1 cellular context compared by ENCODE assay signal in genomic region chr12:105107497-105108371, GRCh38.
TF ChIP-seq lines count a peak whose summit lies in the region.

Gene WASHC4, plus strand, starts transcription at chr12:105107731. Its CDS starts 70 bp downstream, at chr12:105107801.

TF ChIP-seq in HepG2, 621 proteins besides CTCF, POLR2A, EP300 and RAD21 (continued from another document and continues in another):
- TF ChIP-seq GPBP1L1 (CRISPR knock-in tag; IDR thresholded peaks at IDR 0.05) (no peak), HNRNPH1 (optimal IDR thresholded peaks at IDR 0.05; ENCODE audit: low read depth, low read length) (peak; percentile 27), ZNF629 (CRISPR knock-in tag; conservative IDR thresholded peaks at IDR 0.05) (no peak), ZNF430 (CRISPR knock-in tag; IDR thresholded peaks at IDR 0.05) (peak; percentile 78), STAG1 (CRISPR knock-in tag; IDR thresholded peaks at IDR 0.05) (no peak), ZNF550 (CRISPR knock-in tag; IDR thresholded peaks at IDR 0.05; ENCODE audit: borderline replicate concordance) (no peak), USF2 (IDR thresholded peaks at IDR 0.05; ENCODE audit: low read depth, low read length) (peak; percentile 91), USF2 (CRISPR knock-in tag; IDR thresholded peaks at IDR 0.05; ENCODE audit: borderline replicate concordance) (peak; percentile 92), BRD4 (CRISPR knock-in tag; IDR thresholded peaks at IDR 0.05) (no peak), JUN (CRISPR knock-in tag; IDR thresholded peaks at IDR 0.05) (peak; percentile 60), NFATC3 (CRISPR knock-in tag; IDR thresholded peaks at IDR 0.05) (no peak), TRAFD1 (CRISPR knock-in tag; IDR thresholded peaks at IDR 0.05; ENCODE audit: borderline replicate concordance) (0 out of 2 replicates have a peak, but pooled peaks have one; percentile 22), ZNF773 (CRISPR knock-in tag; IDR thresholded peaks at IDR 0.05; ENCODE audit: borderline replicate concordance) (no peak), RCOR2 (CRISPR knock-in tag; IDR thresholded peaks at IDR 0.05) (no peak), ZNF446 (CRISPR knock-in tag; IDR thresholded peaks at IDR 0.05) (peak; percentile 95), MAFG (CRISPR knock-in tag; IDR thresholded peaks at IDR 0.05) (peak; percentile 42; the same call in 1 of the 2 replicates), KLF9 (CRISPR knock-in tag; IDR thresholded peaks at IDR 0.05; ENCODE audit: low read depth) (no peak), KAT7 (CRISPR knock-in tag; IDR thresholded peaks at IDR 0.05; ENCODE audit: borderline replicate concordance) (peak; percentile 83; the same call in 1 of the 2 replicates), HOXA5 (CRISPR knock-in tag; IDR thresholded peaks at IDR 0.05) (peak; percentile 85), ZNF251 (CRISPR knock-in tag; IDR thresholded peaks at IDR 0.05) (no peak), ZNF44 (CRISPR knock-in tag; IDR thresholded peaks at IDR 0.05) (no peak), ZHX2 (IDR thresholded peaks at IDR 0.05; ENCODE audit: low read depth) (0 out of 2 replicates have a peak, but pooled peaks have one; percentile 49), ZHX2 (CRISPR knock-in tag; IDR thresholded peaks at IDR 0.05; ENCODE audit: borderline replicate concordance) (no peak)
- TF ChIP-seq, protein P1, sequence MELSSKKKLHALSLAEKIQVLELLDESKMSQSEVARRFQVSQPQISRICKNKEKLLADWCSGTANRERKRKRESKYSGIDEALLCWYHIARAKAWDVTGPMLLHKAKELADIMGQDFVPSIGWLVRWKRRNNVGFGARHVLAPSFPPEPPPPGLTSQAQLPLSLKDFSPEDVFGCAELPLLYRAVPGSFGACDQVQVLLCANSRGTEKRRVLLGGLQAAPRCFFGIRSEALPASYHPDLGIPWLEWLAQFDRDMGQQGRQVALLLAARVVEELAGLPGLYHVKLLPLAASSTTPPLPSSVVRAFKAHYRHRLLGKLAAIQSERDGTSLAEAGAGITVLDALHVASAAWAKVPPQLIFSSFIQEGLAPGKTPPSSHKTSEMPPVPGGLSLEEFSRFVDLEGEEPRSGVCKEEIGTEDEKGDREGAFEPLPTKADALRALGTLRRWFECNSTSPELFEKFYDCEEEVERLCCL (CRISPR knock-in tag; IDR thresholded peaks at IDR 0.05; ENCODE audit: borderline replicate concordance): 0 out of 2 replicates have a peak, but pooled peaks have one; percentile 63
- TF ChIP-seq, protein P2, sequence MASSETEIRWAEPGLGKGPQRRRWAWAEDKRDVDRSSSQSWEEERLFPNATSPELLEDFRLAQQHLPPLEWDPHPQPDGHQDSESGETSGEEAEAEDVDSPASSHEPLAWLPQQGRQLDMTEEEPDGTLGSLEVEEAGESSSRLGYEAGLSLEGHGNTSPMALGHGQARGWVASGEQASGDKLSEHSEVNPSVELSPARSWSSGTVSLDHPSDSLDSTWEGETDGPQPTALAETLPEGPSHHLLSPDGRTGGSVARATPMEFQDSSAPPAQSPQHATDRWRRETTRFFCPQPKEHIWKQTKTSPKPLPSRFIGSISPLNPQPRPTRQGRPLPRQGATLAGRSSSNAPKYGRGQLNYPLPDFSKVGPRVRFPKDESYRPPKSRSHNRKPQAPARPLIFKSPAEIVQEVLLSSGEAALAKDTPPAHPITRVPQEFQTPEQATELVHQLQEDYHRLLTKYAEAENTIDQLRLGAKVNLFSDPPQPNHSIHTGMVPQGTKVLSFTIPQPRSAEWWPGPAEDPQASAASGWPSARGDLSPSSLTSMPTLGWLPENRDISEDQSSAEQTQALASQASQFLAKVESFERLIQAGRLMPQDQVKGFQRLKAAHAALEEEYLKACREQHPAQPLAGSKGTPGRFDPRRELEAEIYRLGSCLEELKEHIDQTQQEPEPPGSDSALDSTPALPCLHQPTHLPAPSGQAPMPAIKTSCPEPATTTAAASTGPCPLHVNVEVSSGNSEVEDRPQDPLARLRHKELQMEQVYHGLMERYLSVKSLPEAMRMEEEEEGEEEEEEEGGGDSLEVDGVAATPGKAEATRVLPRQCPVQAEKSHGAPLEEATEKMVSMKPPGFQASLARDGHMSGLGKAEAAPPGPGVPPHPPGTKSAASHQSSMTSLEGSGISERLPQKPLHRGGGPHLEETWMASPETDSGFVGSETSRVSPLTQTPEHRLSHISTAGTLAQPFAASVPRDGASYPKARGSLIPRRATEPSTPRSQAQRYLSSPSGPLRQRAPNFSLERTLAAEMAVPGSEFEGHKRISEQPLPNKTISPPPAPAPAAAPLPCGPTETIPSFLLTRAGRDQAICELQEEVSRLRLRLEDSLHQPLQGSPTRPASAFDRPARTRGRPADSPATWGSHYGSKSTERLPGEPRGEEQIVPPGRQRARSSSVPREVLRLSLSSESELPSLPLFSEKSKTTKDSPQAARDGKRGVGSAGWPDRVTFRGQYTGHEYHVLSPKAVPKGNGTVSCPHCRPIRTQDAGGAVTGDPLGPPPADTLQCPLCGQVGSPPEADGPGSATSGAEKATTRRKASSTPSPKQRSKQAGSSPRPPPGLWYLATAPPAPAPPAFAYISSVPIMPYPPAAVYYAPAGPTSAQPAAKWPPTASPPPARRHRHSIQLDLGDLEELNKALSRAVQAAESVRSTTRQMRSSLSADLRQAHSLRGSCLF (CRISPR knock-in tag; IDR thresholded peaks at IDR 0.05; ENCODE audit: borderline replicate concordance): no peak
- TF ChIP-seq, protein P3, sequence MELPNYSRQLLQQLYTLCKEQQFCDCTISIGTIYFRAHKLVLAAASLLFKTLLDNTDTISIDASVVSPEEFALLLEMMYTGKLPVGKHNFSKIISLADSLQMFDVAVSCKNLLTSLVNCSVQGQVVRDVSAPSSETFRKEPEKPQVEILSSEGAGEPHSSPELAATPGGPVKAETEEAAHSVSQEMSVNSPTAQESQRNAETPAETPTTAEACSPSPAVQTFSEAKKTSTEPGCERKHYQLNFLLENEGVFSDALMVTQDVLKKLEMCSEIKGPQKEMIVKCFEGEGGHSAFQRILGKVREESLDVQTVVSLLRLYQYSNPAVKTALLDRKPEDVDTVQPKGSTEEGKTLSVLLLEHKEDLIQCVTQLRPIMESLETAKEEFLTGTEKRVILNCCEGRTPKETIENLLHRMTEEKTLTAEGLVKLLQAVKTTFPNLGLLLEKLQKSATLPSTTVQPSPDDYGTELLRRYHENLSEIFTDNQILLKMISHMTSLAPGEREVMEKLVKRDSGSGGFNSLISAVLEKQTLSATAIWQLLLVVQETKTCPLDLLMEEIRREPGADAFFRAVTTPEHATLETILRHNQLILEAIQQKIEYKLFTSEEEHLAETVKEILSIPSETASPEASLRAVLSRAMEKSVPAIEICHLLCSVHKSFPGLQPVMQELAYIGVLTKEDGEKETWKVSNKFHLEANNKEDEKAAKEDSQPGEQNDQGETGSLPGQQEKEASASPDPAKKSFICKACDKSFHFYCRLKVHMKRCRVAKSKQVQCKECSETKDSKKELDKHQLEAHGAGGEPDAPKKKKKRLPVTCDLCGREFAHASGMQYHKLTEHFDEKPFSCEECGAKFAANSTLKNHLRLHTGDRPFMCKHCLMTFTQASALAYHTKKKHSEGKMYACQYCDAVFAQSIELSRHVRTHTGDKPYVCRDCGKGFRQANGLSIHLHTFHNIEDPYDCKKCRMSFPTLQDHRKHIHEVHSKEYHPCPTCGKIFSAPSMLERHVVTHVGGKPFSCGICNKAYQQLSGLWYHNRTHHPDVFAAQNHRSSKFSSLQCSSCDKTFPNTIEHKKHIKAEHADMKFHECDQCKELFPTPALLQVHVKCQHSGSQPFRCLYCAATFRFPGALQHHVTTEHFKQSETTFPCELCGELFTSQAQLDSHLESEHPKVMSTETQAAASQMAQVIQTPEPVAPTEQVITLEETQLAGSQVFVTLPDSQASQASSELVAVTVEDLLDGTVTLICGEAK (IDR thresholded peaks at IDR 0.05): no peak
- TF ChIP-seq, protein P3 (CRISPR knock-in tag; IDR thresholded peaks at IDR 0.05): peak; percentile 91
